1 cellular context compared by ENCODE assay signal in the genomic region with DNA sequence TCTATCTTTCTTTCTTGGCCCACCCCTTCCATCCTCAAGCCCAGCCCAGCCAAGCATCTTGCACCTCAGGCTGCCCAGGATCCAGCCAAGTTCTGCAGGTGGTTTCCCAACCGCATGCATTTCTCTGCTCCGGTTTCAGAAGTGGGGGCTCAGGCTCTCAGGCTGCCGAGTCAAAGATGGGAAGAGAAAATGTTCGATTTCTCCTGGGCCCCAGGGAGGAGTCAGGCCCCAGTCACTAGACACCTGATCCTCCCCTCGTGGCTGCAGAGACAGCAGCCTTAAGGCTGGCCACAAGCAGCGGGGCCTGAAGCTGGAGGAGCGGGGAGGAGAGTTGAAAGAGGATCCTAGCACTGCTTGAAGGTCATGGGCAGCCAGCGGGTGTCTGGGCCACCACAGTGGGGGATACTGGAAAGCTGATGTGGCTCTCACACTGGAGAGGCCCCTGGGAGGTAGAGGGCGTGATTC.
TF ChIP-seq lines count a peak whose summit lies in the region.

No MANE protein-coding gene starts in this region.

TF ChIP-seq in HEK293, 187 proteins besides CTCF, POLR2A, EP300 and RAD21 (continued from another document):
- TF ChIP-seq ZSCAN4 (tag by site-specific recombination; IDR thresholded peaks at IDR 0.05) = no peak
- TF ChIP-seq PATZ1 (tag by site-specific recombination; IDR thresholded peaks at IDR 0.05) = peak; percentile 26; the same call in 1 of the 2 replicates
- no peak for TF ChIP-seq ZNF394 (tag by site-specific recombination; IDR thresholded peaks at IDR 0.05; ENCODE audit: borderline replicate concordance)
- no peak for TF ChIP-seq ZNF37A (tag by site-specific recombination; IDR thresholded peaks at IDR 0.05)
- TF ChIP-seq ZNF777 (tag by site-specific recombination; IDR thresholded peaks at IDR 0.05; ENCODE audit: borderline replicate concordance) = no peak
- TF ChIP-seq ZBTB17 (tag by site-specific recombination; IDR thresholded peaks at IDR 0.05) = peak; percentile 94
- TF ChIP-seq, protein P1, sequence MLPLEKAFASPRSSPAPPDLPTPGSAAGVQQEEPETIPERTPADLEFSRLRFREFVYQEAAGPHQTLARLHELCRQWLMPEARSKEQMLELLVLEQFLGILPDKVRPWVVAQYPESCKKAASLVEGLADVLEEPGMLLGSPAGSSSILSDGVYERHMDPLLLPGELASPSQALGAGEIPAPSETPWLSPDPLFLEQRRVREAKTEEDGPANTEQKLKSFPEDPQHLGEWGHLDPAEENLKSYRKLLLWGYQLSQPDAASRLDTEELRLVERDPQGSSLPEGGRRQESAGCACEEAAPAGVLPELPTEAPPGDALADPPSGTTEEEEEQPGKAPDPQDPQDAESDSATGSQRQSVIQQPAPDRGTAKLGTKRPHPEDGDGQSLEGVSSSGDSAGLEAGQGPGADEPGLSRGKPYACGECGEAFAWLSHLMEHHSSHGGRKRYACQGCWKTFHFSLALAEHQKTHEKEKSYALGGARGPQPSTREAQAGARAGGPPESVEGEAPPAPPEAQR (tag by site-specific recombination; IDR thresholded peaks at IDR 0.05) = no peak
- TF ChIP-seq ZNF366 (tag by site-specific recombination; conservative IDR thresholded peaks at IDR 0.05) = no peak
- no peak for TF ChIP-seq ZNF211 (tag by site-specific recombination; IDR thresholded peaks at IDR 0.05; ENCODE audit: low read depth)
- peak; percentile 98 for TF ChIP-seq ZIC2 (tag by site-specific recombination; IDR thresholded peaks at IDR 0.05)
- TF ChIP-seq ZNF610 (tag by site-specific recombination; IDR thresholded peaks at IDR 0.05; ENCODE audit: borderline replicate concordance) = no peak
- no peak for TF ChIP-seq ZNF792 (tag by site-specific recombination; IDR thresholded peaks at IDR 0.05)
- TF ChIP-seq RBAK (tag by site-specific recombination; IDR thresholded peaks at IDR 0.05) = no peak
- TF ChIP-seq, protein P2, sequence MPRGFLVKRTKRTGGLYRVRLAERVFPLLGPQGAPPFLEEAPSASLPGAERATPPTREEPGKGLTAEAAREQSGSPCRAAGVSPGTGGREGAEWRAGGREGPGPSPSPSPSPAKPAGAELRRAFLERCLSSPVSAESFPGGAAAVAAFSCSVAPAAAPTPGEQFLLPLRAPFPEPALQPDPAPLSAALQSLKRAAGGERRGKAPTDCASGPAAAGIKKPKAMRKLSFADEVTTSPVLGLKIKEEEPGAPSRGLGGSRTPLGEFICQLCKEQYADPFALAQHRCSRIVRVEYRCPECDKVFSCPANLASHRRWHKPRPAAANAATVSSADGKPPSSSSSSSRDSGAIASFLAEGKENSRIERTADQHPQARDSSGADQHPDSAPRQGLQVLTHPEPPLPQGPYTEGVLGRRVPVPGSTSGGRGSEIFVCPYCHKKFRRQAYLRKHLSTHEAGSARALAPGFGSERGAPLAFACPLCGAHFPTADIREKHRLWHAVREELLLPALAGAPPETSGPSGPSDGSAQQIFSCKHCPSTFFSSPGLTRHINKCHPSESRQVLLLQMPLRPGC (tag by site-specific recombination; IDR thresholded peaks at IDR 0.05) = no peak
- TF ChIP-seq GLIS1 (tag by site-specific recombination; IDR thresholded peaks at IDR 0.05) = peak; percentile 85
- TF ChIP-seq ZNF184 (tag by site-specific recombination; IDR thresholded peaks at IDR 0.05) = no peak
- TF ChIP-seq ZFHX2 (tag by site-specific recombination; conservative IDR thresholded peaks at IDR 0.05) = no peak
- TF ChIP-seq ZSCAN30 (tag by site-specific recombination; IDR thresholded peaks at IDR 0.05) = peak; percentile 49; the same call in 1 of the 2 replicates
